Comparison of ENCODE assay signal across 8 cellular contexts in the genomic region with DNA sequence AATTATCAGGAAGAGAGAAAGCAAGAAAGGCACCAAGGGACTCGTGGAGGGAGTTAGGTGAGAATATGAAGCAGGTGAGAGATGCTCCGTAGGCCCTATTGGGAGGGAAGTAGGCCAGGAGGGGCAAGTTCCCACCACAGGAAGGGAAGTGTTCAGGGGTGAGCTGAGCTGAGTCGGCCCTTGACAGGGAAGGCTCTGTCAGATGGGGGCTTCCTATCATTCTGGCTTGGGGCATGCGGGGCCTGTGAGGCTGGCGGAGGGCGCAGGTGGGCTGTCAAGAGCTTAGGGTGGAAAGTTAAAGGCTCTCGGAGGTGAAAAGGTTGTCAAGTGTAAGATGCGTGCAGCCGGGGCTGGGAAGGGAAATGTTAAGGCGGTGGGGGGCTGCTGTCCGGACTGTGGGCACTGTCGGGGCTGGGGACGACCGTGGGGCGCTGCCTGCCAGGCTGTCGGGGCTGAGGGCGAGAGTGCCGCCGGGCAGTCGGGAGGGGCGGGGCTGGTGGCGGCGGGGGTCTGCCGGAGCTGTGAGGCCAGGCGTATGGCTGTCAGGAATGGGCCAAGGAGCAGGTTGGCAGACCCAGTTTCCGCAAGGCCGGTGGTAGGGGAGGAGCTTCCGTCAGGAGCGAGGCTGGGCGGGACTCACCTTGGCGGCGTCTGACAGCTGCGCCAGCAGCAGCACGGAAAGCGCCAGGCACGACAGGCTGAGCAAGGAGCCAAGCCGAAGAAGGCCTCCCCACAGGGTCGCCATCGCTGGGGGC. TPM values are rescaled to one million over a fixed set of nuclear protein-coding genes. Genes with fewer than 3 reads are reported as not detected.
DNase-seq lines count a peak whose midpoint lies in the region; ATAC-seq and TF ChIP-seq lines count a peak whose summit lies in the region.

No MANE protein-coding gene starts in this region.

- ATAC-seq in GM18870 (IDR thresholded peaks at IDR 0.05; ENCODE audit: unreplicated experiment) (peak; percentile 48), HG03139 (IDR thresholded peaks at IDR 0.05; ENCODE audit: unreplicated experiment) (peak; percentile 56)

- H3K9me3 ChIP-seq in colonic mucosa (no peaks in the 10 kb centered on the region), liver (ENCODE audit: control insufficient read depth in 4 of 4, low read length in 3 of 4) (no peaks in the 10 kb centered on the region)

- H3K4me3 ChIP-seq in AG04449 (ENCODE audit: low read depth, low read length), result peak overlapping the region; percentile 87
- H3K4me3 ChIP-seq in colonic mucosa, result peak overlapping the region; percentile 74
- H3K4me3 ChIP-seq in liver (ENCODE audit: low read depth in 1 of 3, low read length in 3 of 3), result peak overlapping the region; percentile 56 to 91 (median 63)

- no peak for TF ChIP-seq CTCF in AG04449 (IDR thresholded peaks at IDR 0.05; ENCODE audit: insufficient read depth, low read length, missing control alignments)
- TF ChIP-seq CTCF in colonic mucosa (IDR thresholded peaks at IDR 0.05), result no peak
- no peak for TF ChIP-seq CTCF in liver (IDR thresholded peaks at IDR 0.05; ENCODE audit: low read depth, low read length, missing input control)

- whole genome bisulfite sequencing in liver, result 3% methylated on average over 39 of the region's 39 CpGs

- POLR2A ChIA-PET in AG04449 (lab: Yijun Ruan, JAX), result interaction anchor here (0.6 to 1.3 kb wide), 3 partner anchors 37 to 282 kb away, joined by 3 read pairs; a partner anchor contains a TSS

- DNase-seq in AG04449 (ENCODE audit: low read depth, low spot score) (no peak), NCI-H2196 treated with DMSO at 0.1 percent for 48 hours (lab: John Stamatoyannopoulos, UW; ENCODE audit: unreplicated experiment) (peak; percentile 71), colonic mucosa (peak; percentile 90)
- DNase-seq in activated CD4-positive, alpha-beta T cell treated with anti-CD3 and anti-CD28 coated beads for 4 hours, result peak; percentile 73 to 75
- peak; percentile 53 to 61 (median 57) for DNase-seq in stimulated activated CD4-positive, alpha-beta T cell treated with anti-CD3 and anti-CD28 coated beads, TNF-alpha, amount 100 ng/mL, for 4 hours (ENCODE audit: low read depth in 3 of 3)

- intact Hi-C loops in colonic mucosa (cut with DNase I), result loop anchor here (5.0 to 10.0 kb wide), 2 partner anchors 51 to 149 kb away; a partner anchor contains a TSS

- H3K9ac ChIP-seq in colonic mucosa (ENCODE audit: low read depth in 2 of 2, low read length in 2 of 2), result peak overlapping the region; percentile 94 to 95
- peak overlapping the region; percentile 78 to 87 for H3K9ac ChIP-seq in liver (ENCODE audit: low read depth in 1 of 2, low read length in 2 of 2)

- H3K27me3 ChIP-seq in colonic mucosa, result no peaks in the 10 kb centered on the region
- no peaks in the 10 kb centered on the region for H3K27me3 ChIP-seq in liver (ENCODE audit: control insufficient read depth in 4 of 4, insufficient read depth in 4 of 4, low read length in 3 of 4)

- no peaks in the 10 kb centered on the region for H3K36me3 ChIP-seq in colonic mucosa
- H3K36me3 ChIP-seq in liver (ENCODE audit: control insufficient read depth in 4 of 4, insufficient read depth in 3 of 4, low read depth in 1 of 4, low read length in 3 of 4), result peaks cover 0 to 5% (median 0%) of the 10 kb centered on the region in 4 donors

- no peak for TF ChIP-seq RAD21 in liver (IDR thresholded peaks at IDR 0.05)

- peaks cover 8% of the 10 kb centered on the region for H3K4me1 ChIP-seq in colonic mucosa
- peaks cover 8 to 35% (median 24%) of the 10 kb centered on the region in 4 donors for H3K4me1 ChIP-seq in liver (ENCODE audit: control insufficient read depth in 4 of 4, insufficient read depth in 4 of 4, low read length in 3 of 4)

- peak overlapping the region; percentile 98 for H3K27ac ChIP-seq in colonic mucosa
- peak overlapping the region; percentile 88 to 98 for H3K27ac ChIP-seq in liver (ENCODE audit: low read depth in 1 of 2, low read length in 2 of 2)

- CTCF ChIA-PET in AG04449 (lab: Yijun Ruan, JAX), result interaction anchor here (0.9 to 3.0 kb wide), 6 partner anchors 9 to 244 kb away, joined by 3 to 17 read pairs (median 6); a partner anchor contains a TSS

TF ChIP-seq in liver, 16 proteins besides CTCF, POLR2A, EP300 and RAD21:
- TF ChIP-seq JUND (IDR thresholded peaks at IDR 0.05) (no peak), TAF1 (conservative IDR thresholded peaks at IDR 0.05) (no peak), NR2F2 (IDR thresholded peaks at IDR 0.05) (no peak), HNF4G (IDR thresholded peaks at IDR 0.05) (no peak), EGR1 (IDR thresholded peaks at IDR 0.05; ENCODE audit: low read depth in 2 of 2) (no peak), GABPA (IDR thresholded peaks at IDR 0.05 in 1 of 2, conservative IDR thresholded peaks at IDR 0.05 in 1 of 2) (no peak), FOXA1 (IDR thresholded peaks at IDR 0.05) (no peak), RXRA (IDR thresholded peaks at IDR 0.05) (no peak), SP1 (IDR thresholded peaks at IDR 0.05) (no peak), HNF4A (conservative IDR thresholded peaks at IDR 0.05) (no peak), FOXA2 (IDR thresholded peaks at IDR 0.05) (no peak)
- TF ChIP-seq, protein P1, sequence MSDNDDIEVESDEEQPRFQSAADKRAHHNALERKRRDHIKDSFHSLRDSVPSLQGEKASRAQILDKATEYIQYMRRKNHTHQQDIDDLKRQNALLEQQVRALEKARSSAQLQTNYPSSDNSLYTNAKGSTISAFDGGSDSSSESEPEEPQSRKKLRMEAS (IDR thresholded peaks at IDR 0.05), result no peak
- TF ChIP-seq, protein P2, sequence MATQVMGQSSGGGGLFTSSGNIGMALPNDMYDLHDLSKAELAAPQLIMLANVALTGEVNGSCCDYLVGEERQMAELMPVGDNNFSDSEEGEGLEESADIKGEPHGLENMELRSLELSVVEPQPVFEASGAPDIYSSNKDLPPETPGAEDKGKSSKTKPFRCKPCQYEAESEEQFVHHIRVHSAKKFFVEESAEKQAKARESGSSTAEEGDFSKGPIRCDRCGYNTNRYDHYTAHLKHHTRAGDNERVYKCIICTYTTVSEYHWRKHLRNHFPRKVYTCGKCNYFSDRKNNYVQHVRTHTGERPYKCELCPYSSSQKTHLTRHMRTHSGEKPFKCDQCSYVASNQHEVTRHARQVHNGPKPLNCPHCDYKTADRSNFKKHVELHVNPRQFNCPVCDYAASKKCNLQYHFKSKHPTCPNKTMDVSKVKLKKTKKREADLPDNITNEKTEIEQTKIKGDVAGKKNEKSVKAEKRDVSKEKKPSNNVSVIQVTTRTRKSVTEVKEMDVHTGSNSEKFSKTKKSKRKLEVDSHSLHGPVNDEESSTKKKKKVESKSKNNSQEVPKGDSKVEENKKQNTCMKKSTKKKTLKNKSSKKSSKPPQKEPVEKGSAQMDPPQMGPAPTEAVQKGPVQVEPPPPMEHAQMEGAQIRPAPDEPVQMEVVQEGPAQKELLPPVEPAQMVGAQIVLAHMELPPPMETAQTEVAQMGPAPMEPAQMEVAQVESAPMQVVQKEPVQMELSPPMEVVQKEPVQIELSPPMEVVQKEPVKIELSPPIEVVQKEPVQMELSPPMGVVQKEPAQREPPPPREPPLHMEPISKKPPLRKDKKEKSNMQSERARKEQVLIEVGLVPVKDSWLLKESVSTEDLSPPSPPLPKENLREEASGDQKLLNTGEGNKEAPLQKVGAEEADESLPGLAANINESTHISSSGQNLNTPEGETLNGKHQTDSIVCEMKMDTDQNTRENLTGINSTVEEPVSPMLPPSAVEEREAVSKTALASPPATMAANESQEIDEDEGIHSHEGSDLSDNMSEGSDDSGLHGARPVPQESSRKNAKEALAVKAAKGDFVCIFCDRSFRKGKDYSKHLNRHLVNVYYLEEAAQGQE (IDR thresholded peaks at IDR 0.05), result no peak
- TF ChIP-seq, protein P3, sequence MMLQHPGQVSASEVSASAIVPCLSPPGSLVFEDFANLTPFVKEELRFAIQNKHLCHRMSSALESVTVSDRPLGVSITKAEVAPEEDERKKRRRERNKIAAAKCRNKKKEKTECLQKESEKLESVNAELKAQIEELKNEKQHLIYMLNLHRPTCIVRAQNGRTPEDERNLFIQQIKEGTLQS (IDR thresholded peaks at IDR 0.05), result no peak
- TF ChIP-seq, protein P4, sequence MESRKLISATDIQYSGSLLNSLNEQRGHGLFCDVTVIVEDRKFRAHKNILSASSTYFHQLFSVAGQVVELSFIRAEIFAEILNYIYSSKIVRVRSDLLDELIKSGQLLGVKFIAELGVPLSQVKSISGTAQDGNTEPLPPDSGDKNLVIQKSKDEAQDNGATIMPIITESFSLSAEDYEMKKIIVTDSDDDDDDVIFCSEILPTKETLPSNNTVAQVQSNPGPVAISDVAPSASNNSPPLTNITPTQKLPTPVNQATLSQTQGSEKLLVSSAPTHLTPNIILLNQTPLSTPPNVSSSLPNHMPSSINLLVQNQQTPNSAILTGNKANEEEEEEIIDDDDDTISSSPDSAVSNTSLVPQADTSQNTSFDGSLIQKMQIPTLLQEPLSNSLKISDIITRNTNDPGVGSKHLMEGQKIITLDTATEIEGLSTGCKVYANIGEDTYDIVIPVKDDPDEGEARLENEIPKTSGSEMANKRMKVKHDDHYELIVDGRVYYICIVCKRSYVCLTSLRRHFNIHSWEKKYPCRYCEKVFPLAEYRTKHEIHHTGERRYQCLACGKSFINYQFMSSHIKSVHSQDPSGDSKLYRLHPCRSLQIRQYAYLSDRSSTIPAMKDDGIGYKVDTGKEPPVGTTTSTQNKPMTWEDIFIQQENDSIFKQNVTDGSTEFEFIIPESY (IDR thresholded peaks at IDR 0.05), result no peak
TF ChIP-seq in liver: peak in this region for 0.

RNA-seq across cellular contexts. Expression of a gene that starts 0.5 kb away (rescaled TPM):
- total RNA-seq in colonic mucosa, result 10 to 100 TPM; 55.3 to 69.3 TPM
- total RNA-seq in liver, result 10 to 100 TPM; 18.7 to 23.9 TPM
- polyA plus RNA-seq in liver, result 10 to 100 TPM; 17.0 to 20.3 TPM

RNA-seq across cellular contexts. Expression of a gene that starts 20.9 kb away (rescaled TPM):
- total RNA-seq in colonic mucosa (not detected), liver (not detected)
- polyA plus RNA-seq in liver, result not detected

RNA-seq across cellular contexts. Expression of a gene that starts 31.0 kb away (rescaled TPM):
- not detected for total RNA-seq in colonic mucosa
- total RNA-seq in liver, result not detected
- not detected for polyA plus RNA-seq in liver

RNA-seq across cellular contexts. Expression of a gene that starts 40.1 kb away (rescaled TPM):
- total RNA-seq in colonic mucosa, result under 1 TPM; 0.20 to 0.42 TPM
- total RNA-seq in liver, result 1 to 10 TPM in 1 of 2 donors, under 1 TPM in 1; under 0.01 to 1.0 TPM
- under 1 TPM in 1 of 2 donors, not detected in 1; 0.07 TPM for polyA plus RNA-seq in liver

RNA-seq across cellular contexts. Expression of a gene that starts 52.8 kb away (rescaled TPM):
- 10 to 100 TPM; 16.7 to 22.3 TPM for total RNA-seq in colonic mucosa
- 10 to 100 TPM in 1 of 2 donors, 1 to 10 TPM in 1; 9.3 to 10.1 TPM for total RNA-seq in liver
- 10 to 100 TPM in 1 of 2 donors, 1 to 10 TPM in 1; 9.7 to 12.3 TPM for polyA plus RNA-seq in liver
